ENCODE assay signal across 1 cellular context in genomic region chr3:196511656-196512425, GRCh38.
TF ChIP-seq lines count a peak whose summit lies in the region.

No MANE protein-coding gene starts in this region.

TF ChIP-seq in GM12878, 131 proteins besides CTCF, POLR2A, EP300 and RAD21:
- peak; percentile 74 for TF ChIP-seq RUNX3 (IDR thresholded peaks at IDR 0.05; ENCODE audit: low read length)
TF ChIP-seq in GM12878: peak in this region for 1; not testable (repeated sequence) for 130.
